In genomic region chr1:27593341-27594326, GRCh38 we compare ENCODE assay signal across 13 cellular contexts. TPM values are rescaled to one million over a fixed set of nuclear protein-coding genes. Genes with fewer than 3 reads are reported as not detected.
A peak's percentile ranks its signal among the peaks of the same experiment; 100 is the strongest.
DNase-seq lines count a peak whose midpoint lies in the region; ATAC-seq, FAIRE-seq and TF ChIP-seq lines count a peak whose summit lies in the region.
"Had no signal": no experiment of that assay in that cellular context is flagged by ENCODE, and none has a peak within 500 bp of the region (broad histone marks: within the 10 kb centered on the region; RNA-seq: fewer than 3 reads in every experiment).

No MANE protein-coding gene starts in this region.

- no peak overlapping the region for H3K14ac ChIP-seq in H1 (ENCODE audit: insufficient read length)

- H3K4me1 ChIP-seq in H1 (replicated peaks in 1 of 4; ENCODE audit: control insufficient read depth in 3 of 4, insufficient read depth in 4 of 4, low read length in 3 of 4) (peaks cover 17 to 65% (median 48%) of the 10 kb centered on the region in 4 experiments), urinary bladder (ENCODE audit: insufficient read depth) (no peaks in the 10 kb centered on the region), body of pancreas (peaks cover 35% of the 10 kb centered on the region), colonic mucosa (peaks cover 14% of the 10 kb centered on the region)

- H3K4me3 Mint-ChIP-seq in activated naive CD8-positive, alpha-beta T cell: peak overlapping the region; percentile 23
- no peak overlapping the region for H3K4me3 Mint-ChIP-seq in activated naive CD8-positive, alpha-beta T cell treated with anti-CD3 and anti-CD28 coated beads for 36 hours
- H3K4me3 Mint-ChIP-seq in nephron progenitor cell: peak overlapping the region; percentile 69
- H3K4me3 Mint-ChIP-seq: dendritic cell treated with granulocyte-macrophage colony-stimulating factor and Interleukin-4, amounts not matched to agents 40 ng/mL and 50 ng/mL, for 4 days had no signal

- POLR2A ChIA-PET in H1 (lab: Charles Lee; ENCODE audit: partially characterized antibody): interaction anchor here (0.9 to 13.5 kb wide), 10 partner anchors 7 to 212 kb away, joined by 3 to 355 read pairs (median 5); partner anchors contain the start of gene AHDC1

- H3K36me3 ChIP-seq in H1 (ENCODE audit: control insufficient read depth in 2 of 4, insufficient read depth in 4 of 4, low read length in 3 of 4) (peaks cover 0 to 4% (median 0%) of the 10 kb centered on the region in 4 experiments; a peak in 1 of 8 replicates), urinary bladder (ENCODE audit: insufficient read depth) (no peaks in the 10 kb centered on the region), body of pancreas (replicated peaks in 1 of 2; ENCODE audit: insufficient read depth in 1 of 2, low read depth in 2 of 2) (no peaks in the 10 kb centered on the region), colonic mucosa (no peaks in the 10 kb centered on the region)

- peak overlapping the region; percentile 4; the same call in 1 of the 2 replicates for H4K8ac ChIP-seq in H1 (ENCODE audit: extremely low read depth, insufficient read depth, low read length)

- TF ChIP-seq EP300 in H1 (IDR thresholded peaks at IDR 0.05; ENCODE audit: borderline replicate concordance in 1 of 2, low read depth in 2 of 2, low read length in 2 of 2): no peak

- H2AK5ac ChIP-seq in H1 (ENCODE audit: low read depth, low read length): no peak overlapping the region

- H2BK120ac ChIP-seq in H1 (replicated peaks; ENCODE audit: low read depth, low read length): no peak overlapping the region

- no peak overlapping the region for H3K56ac ChIP-seq in H1 (replicated peaks; ENCODE audit: insufficient read length, low read depth, low read length)

- H3K23me2 ChIP-seq in H1 (ENCODE audit: low read depth, low read length): peaks cover 14% of the 10 kb centered on the region; the same call in 1 of the 2 replicates

- FAIRE-seq in H1 (lab: Jason Lieb, UNC): no peak

- H3K27ac ChIP-seq in H1 (ENCODE audit: low read depth, low read length) (peak overlapping the region; percentile 51), urinary bladder (ENCODE audit: low read depth) (peak overlapping the region; percentile 30), body of pancreas (no peak overlapping the region), colonic mucosa (no peak overlapping the region)
- H3K27ac ChIP-seq: 22Rv1 had no signal

- TF ChIP-seq RAD21 in H1 (IDR thresholded peaks at IDR 0.05 in 1 of 2, conservative IDR thresholded peaks at IDR 0.05 in 1 of 2; ENCODE audit: low read depth in 2 of 2, low read length in 2 of 2): no peak

- H3K27me3 ChIP-seq in H1 (replicated peaks in 1 of 4; ENCODE audit: control insufficient read depth in 3 of 4, extremely low read depth in 1 of 4, insufficient read depth in 3 of 4, low read length in 3 of 4): no peaks in the 10 kb centered on the region; a peak in 1 of 7 replicates
- H3K27me3 ChIP-seq in body of pancreas: no peaks in the 10 kb centered on the region
- no peaks in the 10 kb centered on the region for H3K27me3 ChIP-seq in colonic mucosa

- peaks cover 5 to 78% of the 10 kb centered on the region in 2 experiments; a peak in 3 of 4 replicates for H3K79me2 ChIP-seq in H1 (ENCODE audit: control insufficient read depth in 1 of 2, insufficient read depth in 2 of 2, low read length in 2 of 2)

- intact Hi-C loops in body of pancreas (cut with DNase I): no loop called here
- intact Hi-C loops in colonic mucosa (cut with DNase I): no loop called here

- CTCF ChIA-PET in H1 (lab: Charles Lee; ENCODE audit: partially characterized antibody): interaction anchor here (0.8 to 37.8 kb wide), 6 partner anchors 8 to 197 kb away, joined by 3 to 1807 read pairs (median 12); no protein-coding TSS in a partner anchor

- peaks cover 13 to 45% of the 10 kb centered on the region in 2 experiments for H4K20me1 ChIP-seq in H1 (replicated peaks in 1 of 2; ENCODE audit: control insufficient read depth in 1 of 2, insufficient read depth in 2 of 2, low read length in 2 of 2)

- H3K27ac Mint-ChIP-seq in activated naive CD8-positive, alpha-beta T cell: no peak overlapping the region
- H3K27ac Mint-ChIP-seq in activated naive CD8-positive, alpha-beta T cell treated with anti-CD3 and anti-CD28 coated beads for 36 hours: no peak overlapping the region
- peak overlapping the region; percentile 93 for H3K27ac Mint-ChIP-seq in nephron progenitor cell
- H3K27ac Mint-ChIP-seq: dendritic cell treated with granulocyte-macrophage colony-stimulating factor and Interleukin-4, amounts not matched to agents 40 ng/mL and 50 ng/mL, for 4 days had no signal

- H3K9me3 Mint-ChIP-seq in activated naive CD8-positive, alpha-beta T cell (ENCODE audit: low read depth): no peaks in the 10 kb centered on the region
- H3K9me3 Mint-ChIP-seq in activated naive CD8-positive, alpha-beta T cell treated with anti-CD3 and anti-CD28 coated beads for 36 hours: no peaks in the 10 kb centered on the region
- H3K9me3 Mint-ChIP-seq in nephron progenitor cell: no peaks in the 10 kb centered on the region
- H3K9me3 Mint-ChIP-seq: dendritic cell treated with granulocyte-macrophage colony-stimulating factor and Interleukin-4, amounts not matched to agents 40 ng/mL and 50 ng/mL, for 4 days had no signal

- peaks cover 3% of the 10 kb centered on the region for H3K4me1 Mint-ChIP-seq in activated naive CD8-positive, alpha-beta T cell (ENCODE audit: low read depth)
- peaks cover 2% of the 10 kb centered on the region for H3K4me1 Mint-ChIP-seq in activated naive CD8-positive, alpha-beta T cell treated with anti-CD3 and anti-CD28 coated beads for 36 hours
- H3K4me1 Mint-ChIP-seq in nephron progenitor cell: peaks cover 22% of the 10 kb centered on the region

- no peak for TF ChIP-seq POLR2A in H1 (IDR thresholded peaks at IDR 0.05; ENCODE audit: control extremely low read depth in 1 of 2, low read depth in 2 of 2, low read length in 2 of 2)
- TF ChIP-seq POLR2A in body of pancreas (IDR thresholded peaks at IDR 0.05): no peak

- H3K9ac ChIP-seq in H1 (replicated peaks in 1 of 4; ENCODE audit: extremely low read depth in 1 of 4, low read depth in 3 of 4, low read length in 3 of 4) (no peak overlapping the region; a peak in 1 of 7 replicates), colonic mucosa (ENCODE audit: low read depth in 2 of 2, low read length in 2 of 2) (no peak overlapping the region)

- H3K4ac ChIP-seq in H1 (replicated peaks; ENCODE audit: insufficient read length, low read depth, low read length): no peak overlapping the region

- peak overlapping the region; percentile 72; the same call in 1 of the 2 replicates for H2BK15ac ChIP-seq in H1 (ENCODE audit: low read length)

- H4K5ac ChIP-seq in H1 (ENCODE audit: insufficient read length, low read depth, low read length): peak overlapping the region; percentile 1

- H4K91ac ChIP-seq in H1 (replicated peaks; ENCODE audit: insufficient read length, low read length): peak overlapping the region; percentile 53

- no peaks in the 10 kb centered on the region for H3K36me3 Mint-ChIP-seq in activated naive CD8-positive, alpha-beta T cell
- no peaks in the 10 kb centered on the region for H3K36me3 Mint-ChIP-seq in activated naive CD8-positive, alpha-beta T cell treated with anti-CD3 and anti-CD28 coated beads for 36 hours
- H3K36me3 Mint-ChIP-seq in nephron progenitor cell (ENCODE audit: low read depth): no peaks in the 10 kb centered on the region

- peak overlapping the region; percentile 64 to 71 for H3K4me2 ChIP-seq in H1 (ENCODE audit: insufficient read depth in 1 of 2, low read depth in 2 of 2, low read length in 2 of 2)

- no peak overlapping the region for H2AFZ ChIP-seq in H1 (ENCODE audit: low read length)

- H3K9me3 ChIP-seq in H1 (ENCODE audit: insufficient read depth in 2 of 2, low read depth in 1 of 2, low read length in 1 of 2): no peaks in the 10 kb centered on the region
- no peaks in the 10 kb centered on the region for H3K9me3 ChIP-seq in body of pancreas
- H3K9me3 ChIP-seq in colonic mucosa: no peaks in the 10 kb centered on the region

- WGBS in H1 (ENCODE audit: extremely low coverage in 1 of 2, insufficient coverage in 1 of 2, insufficient read length in 1 of 2, insufficient replicate concordance in 2 of 2, low coverage in 1 of 2, low lambda C conversion rate in 2 of 2, missing lambda C conversion rate in 1 of 2), 2 experiments: 42% methylated on average over 15 of the region's 15 CpGs; no CpG with 5 or more reads in 1 of the 2 experiments
- WGBS in urinary bladder: 57% methylated on average over 15 of the region's 15 CpGs
- 76 to 82% methylated on average over 9 to 13 of the region's 15 CpGs for WGBS in body of pancreas, 2 donors

- peaks cover 47% of the 10 kb centered on the region for H3K79me1 ChIP-seq in H1 (ENCODE audit: low read depth, low read length)

- peak overlapping the region; percentile 68; the same call in 1 of the 2 replicates for H2BK12ac ChIP-seq in H1 (ENCODE audit: low read depth, low read length)

- H3K18ac ChIP-seq in H1 (ENCODE audit: extremely low read depth, low read length): peak overlapping the region; percentile 81

- peak overlapping the region; percentile 86; the same call in 1 of the 2 replicates for H2BK20ac ChIP-seq in H1 (ENCODE audit: low read length)

- DNase-seq in activated naive CD8-positive, alpha-beta T cell treated with anti-CD3 and anti-CD28 coated beads for 36 hours: no peak
- peak in 1 of 2 experiments; percentile 64 for DNase-seq in H1 (ENCODE audit: low read depth in 1 of 2, low spot score in 2 of 2)
- DNase-seq in nephron progenitor cell: no peak
- no peak for DNase-seq in midbrain (lab: John Stamatoyannopoulos, UW)
- DNase-seq in body of pancreas: no peak
- DNase-seq in colonic mucosa: no peak
- DNase-seq: activated CD4-positive, alpha-beta T cell treated with anti-CD3 and anti-CD28 coated beads for 48 hours; NCI-H510A had no signal

- TF ChIP-seq CTCF in H1 (IDR thresholded peaks at IDR 0.05; ENCODE audit: control extremely low read depth in 1 of 3, insufficient read depth in 1 of 3, low read depth in 1 of 3, low read length in 3 of 3): no peak
- no peak for TF ChIP-seq CTCF in nephron progenitor cell (IDR thresholded peaks at IDR 0.05)
- TF ChIP-seq CTCF in body of pancreas (IDR thresholded peaks at IDR 0.05): no peak
- TF ChIP-seq CTCF in colonic mucosa (IDR thresholded peaks at IDR 0.05): no peak

- no peaks in the 10 kb centered on the region for H3K27me3 Mint-ChIP-seq in activated naive CD8-positive, alpha-beta T cell
- no peaks in the 10 kb centered on the region for H3K27me3 Mint-ChIP-seq in activated naive CD8-positive, alpha-beta T cell treated with anti-CD3 and anti-CD28 coated beads for 36 hours
- H3K27me3 Mint-ChIP-seq in nephron progenitor cell (ENCODE audit: low read depth, poor library complexity): no peaks in the 10 kb centered on the region

- H3K23ac ChIP-seq in H1 (ENCODE audit: insufficient read length): no peak overlapping the region

- H2BK5ac ChIP-seq in H1 (ENCODE audit: low read depth, low read length): peak overlapping the region; percentile 89; the same call in 1 of the 2 replicates

- ATAC-seq in body of pancreas: no peak

- peak overlapping the region in 2 of 4 experiments; percentile 32 to 49; a peak in 4 of 8 replicates for H3K4me3 ChIP-seq in H1 (ENCODE audit: extremely low read depth in 1 of 4, insufficient read depth in 2 of 4, low read depth in 3 of 4, low read length in 4 of 4)
- no peak overlapping the region for H3K4me3 ChIP-seq in urinary bladder (ENCODE audit: low read depth, low read length)
- no peak overlapping the region for H3K4me3 ChIP-seq in body of pancreas
- H3K4me3 ChIP-seq in colonic mucosa: no peak overlapping the region

RNA-seq across cellular contexts. Expression of gene AHDC1, which starts 10.3 kb away (rescaled TPM):
- 10 to 100 TPM; 10.0 to 12.0 TPM for total RNA-seq in activated naive CD8-positive, alpha-beta T cell treated with anti-CD3 and anti-CD28 coated beads for 36 hours
- 35.1 and 39.4 TPM in 2 replicates for total RNA-seq in H1 (2021; fragmentation: NEBNext Ultra II Directional; extraction: Animal tissue kit (Norgen Biotek cat#: 25700))
- polyA plus RNA-seq in H1 (2011; rRNA removed) (4.4 and 8.6 TPM in 2 replicates), urinary bladder (44.8 TPM)
- 3.3 TPM for polyA plus RNA-seq in H1 (2011; cell fraction: cytosol; rRNA removed)
- polyA plus RNA-seq in H1 (2011; cell fraction: nucleus; rRNA removed): 17.1 TPM
- polyA plus RNA-seq in H1 (2012, experiment 1 of 2): 18.4 to 23.0 TPM (median 21.1 TPM) in 4 replicates
- 17.0 TPM for polyA plus RNA-seq in H1 (2012, experiment 2 of 2)
- polyA plus RNA-seq in H1 (2013, experiment 1 of 2): 11.2 TPM
- polyA plus RNA-seq in H1 (2013, experiment 2 of 2): 11.1 TPM
- 4.4 and 6.1 TPM in 2 replicates for polyA minus RNA-seq in H1 (2011; rRNA and poly(A)+ RNA removed)
- 11.9 TPM for polyA minus RNA-seq in H1 (2011; cell fraction: cytosol; rRNA and poly(A)+ RNA removed)
- 10.5 TPM for polyA minus RNA-seq in H1 (2011; cell fraction: nucleus; rRNA and poly(A)+ RNA removed)
- total RNA-seq in urinary bladder (19.0 TPM), body of pancreas (10 to 100 TPM; 13.5 to 14.2 TPM), colonic mucosa (10 to 100 TPM; 18.4 to 26.8 TPM)

RNA-seq across cellular contexts. Expression of gene FGR, which starts 41.4 kb away (rescaled TPM):
- under 1 TPM; 0.30 to 0.35 TPM for total RNA-seq in activated naive CD8-positive, alpha-beta T cell treated with anti-CD3 and anti-CD28 coated beads for 36 hours
- total RNA-seq in H1 (2021; fragmentation: NEBNext Ultra II Directional; extraction: Animal tissue kit (Norgen Biotek cat#: 25700)): 0.22 and 0.36 TPM in 2 replicates
- polyA plus RNA-seq in H1 (2011; rRNA removed) (0.86 and 0.95 TPM in 2 replicates), urinary bladder (15.8 TPM)
- polyA plus RNA-seq in H1 (2011; cell fraction: cytosol; rRNA removed): 0.62 TPM
- 1.6 TPM for polyA plus RNA-seq in H1 (2011; cell fraction: nucleus; rRNA removed)
- 0.39 to 0.50 TPM (median 0.42 TPM) in 3 of 4 replicates, not detected in the other for polyA plus RNA-seq in H1 (2012, experiment 1 of 2)
- 0.18 TPM for polyA plus RNA-seq in H1 (2012, experiment 2 of 2)
- 0.34 TPM for polyA plus RNA-seq in H1 (2013, experiment 1 of 2)
- 0.33 TPM for polyA plus RNA-seq in H1 (2013, experiment 2 of 2)
- 0.57 and 1.2 TPM in 2 replicates for polyA minus RNA-seq in H1 (2011; rRNA and poly(A)+ RNA removed)
- polyA minus RNA-seq in H1 (2011; cell fraction: cytosol; rRNA and poly(A)+ RNA removed): not detected
- polyA minus RNA-seq in H1 (2011; cell fraction: nucleus; rRNA and poly(A)+ RNA removed): 0.60 TPM
- total RNA-seq in urinary bladder (3.4 TPM), body of pancreas (1 to 10 TPM; 3.0 to 5.4 TPM), colonic mucosa (1 to 10 TPM; 1.4 to 2.0 TPM)
- total RNA-seq: glomerular endothelial cell had no signal

Comparison
In these comparisons a context has a peak if more than half of its experiments do, and no peak if none do; other contexts are left out.
1. H3K27ac ChIP-seq: peak in H1 (single experiment) and urinary bladder (single experiment); none in body of pancreas (0 of 4) and colonic mucosa (single experiment).